ENCODE assay signal across 11 cellular contexts in genomic region chr3:188687389-188687788, GRCh38.
DNase-seq lines count a peak whose midpoint lies in the region; ATAC-seq, FAIRE-seq and TF ChIP-seq lines count a peak whose summit lies in the region.
"Had no signal": no experiment of that assay in that cellular context is flagged by ENCODE, and none has a peak within 500 bp of the region (broad histone marks: within the 10 kb centered on the region; RNA-seq: fewer than 3 reads in every experiment).

No MANE protein-coding gene starts in this region.

- no peaks in the 10 kb centered on the region for H3K27me3 Mint-ChIP-seq in naive thymus-derived CD4-positive, alpha-beta T cell
- no peaks in the 10 kb centered on the region for H3K27me3 Mint-ChIP-seq in activated CD8-positive, alpha-beta T cell treated with anti-CD3 and anti-CD28 coated beads for 36 hours
- H3K27me3 Mint-ChIP-seq: effector memory CD8-positive, alpha-beta T cell had no signal

- H3K27me3 ChIP-seq in DOHH2 (ENCODE audit: control insufficient read depth, low read length) (no peaks in the 10 kb centered on the region), bronchial epithelial cell (ENCODE audit: control insufficient read depth, insufficient read depth, low read length) (no peaks in the 10 kb centered on the region), Peyer's patch (no peaks in the 10 kb centered on the region)
- H3K27me3 ChIP-seq in naive thymus-derived CD4-positive, alpha-beta T cell (ENCODE audit: control insufficient read depth in 2 of 2, insufficient read depth in 2 of 2, low read length in 2 of 2) = no peaks in the 10 kb centered on the region

- peak; percentile 69 for ATAC-seq in naive thymus-derived CD4-positive, alpha-beta T cell
- ATAC-seq in GM21381 (IDR thresholded peaks at IDR 0.05; ENCODE audit: unreplicated experiment) = no peak
- ATAC-seq in activated CD8-positive, alpha-beta T cell treated with anti-CD3 and anti-CD28 coated beads for 36 hours = no peak
- ATAC-seq: effector memory CD8-positive, alpha-beta T cell had no signal

- peaks cover 4% of the 10 kb centered on the region; the same call in 1 of the 2 replicates for H3K79me2 ChIP-seq in DOHH2 (ENCODE audit: control insufficient read depth, low read length)

- H3K4me1 Mint-ChIP-seq in naive thymus-derived CD4-positive, alpha-beta T cell = peaks cover 0 to 13% (median 6%) of the 10 kb centered on the region in 7 donors
- H3K4me1 Mint-ChIP-seq in activated CD8-positive, alpha-beta T cell treated with anti-CD3 and anti-CD28 coated beads for 36 hours (ENCODE audit: low read depth) = peaks cover 31% of the 10 kb centered on the region

- CTCF ChIA-PET in naive thymus-derived CD4-positive, alpha-beta T cell (lab: Charles Lee) = no interaction called here
- CTCF ChIA-PET in activated CD8-positive, alpha-beta T cell treated with anti-CD3 and anti-CD28 coated beads for 36 hours (lab: Charles Lee) = interaction anchor here (1.0 kb wide), 1 partner anchor 354 kb away, joined by 3 read pairs; no protein-coding TSS in a partner anchor

- POLR2A ChIA-PET in naive thymus-derived CD4-positive, alpha-beta T cell (lab: Charles Lee) = interaction anchor here (0.6 kb wide), 1 partner anchor 10 kb away, joined by 3 read pairs; no protein-coding TSS in a partner anchor
- POLR2A ChIA-PET in activated CD8-positive, alpha-beta T cell treated with anti-CD3 and anti-CD28 coated beads for 36 hours (lab: Charles Lee) = no interaction called here

- no peak overlapping the region for H3K4me3 Mint-ChIP-seq in naive thymus-derived CD4-positive, alpha-beta T cell
- H3K4me3 Mint-ChIP-seq in activated CD8-positive, alpha-beta T cell treated with anti-CD3 and anti-CD28 coated beads for 36 hours = no peak overlapping the region
- H3K4me3 Mint-ChIP-seq: effector memory CD8-positive, alpha-beta T cell; mesothelial cell of epicardium had no signal

- TF ChIP-seq POLR2A in Peyer's patch (IDR thresholded peaks at IDR 0.05) = no peak

- H3K9me2 ChIP-seq in DOHH2 (replicated peaks; ENCODE audit: control insufficient read depth, low read length) = no peaks in the 10 kb centered on the region

- DNase-seq in MV-4-11 (lab: John Stamatoyannopoulos, UW) (peak; percentile 49), bronchial epithelial cell (ENCODE audit: low read depth) (peak; percentile 51), Peyer's patch (no peak), OCI-M1 (lab: John Stamatoyannopoulos, UW) (no peak)
- no peak for DNase-seq in naive thymus-derived CD4-positive, alpha-beta T cell
- no peak for DNase-seq in activated CD8-positive, alpha-beta T cell treated with anti-CD3 and anti-CD28 coated beads for 36 hours
- DNase-seq: effector memory CD8-positive, alpha-beta T cell; stimulated activated CD4-positive, alpha-beta T cell treated with anti-CD3 and anti-CD28 coated beads, Interleukin-4, amount 100 ng/mL, for 4 hours had no signal

- no peak for FAIRE-seq in bronchial epithelial cell (lab: Jason Lieb, UNC)

- H3K36me3 Mint-ChIP-seq in naive thymus-derived CD4-positive, alpha-beta T cell = peaks cover 0 to 10% (median 0%) of the 10 kb centered on the region in 5 donors
- no peaks in the 10 kb centered on the region for H3K36me3 Mint-ChIP-seq in activated CD8-positive, alpha-beta T cell treated with anti-CD3 and anti-CD28 coated beads for 36 hours (ENCODE audit: low read depth)
- H3K36me3 Mint-ChIP-seq: mesothelial cell of epicardium had no signal

- intact Hi-C loops in naive thymus-derived CD4-positive, alpha-beta T cell (cut with micrococcal nuclease) = no loop called here
- intact Hi-C loops in activated CD8-positive, alpha-beta T cell treated with anti-CD3 and anti-CD28 coated beads for 36 hours (cut with micrococcal nuclease) = no loop called here

- H3K27ac ChIP-seq in DOHH2 (ENCODE audit: low read depth, low read length) (no peak overlapping the region), Peyer's patch (no peak overlapping the region)
- H3K27ac ChIP-seq in naive thymus-derived CD4-positive, alpha-beta T cell (ENCODE audit: low read depth, low read length) = no peak overlapping the region

- peaks cover 6% of the 10 kb centered on the region; the same call in 1 of the 2 replicates for H3F3A ChIP-seq in DOHH2 (ENCODE audit: control insufficient read depth, insufficient read depth)

- TF ChIP-seq CTCF in DOHH2 (IDR thresholded peaks at IDR 0.05; ENCODE audit: low read depth, low read length, poor library complexity, severe bottlenecking) (no peak), bronchial epithelial cell (IDR thresholded peaks at IDR 0.05; ENCODE audit: insufficient read depth, low read length, severe bottlenecking) (no peak), Peyer's patch (IDR thresholded peaks at IDR 0.05) (no peak)
- TF ChIP-seq CTCF in activated CD8-positive, alpha-beta T cell treated with anti-CD3 and anti-CD28 coated beads for 36 hours (IDR thresholded peaks at IDR 0.05) = no peak

- H3K9me3 ChIP-seq in DOHH2 (ENCODE audit: control insufficient read depth, insufficient read depth, low read length) (no peaks in the 10 kb centered on the region), Peyer's patch (no peaks in the 10 kb centered on the region)
- H3K9me3 ChIP-seq in naive thymus-derived CD4-positive, alpha-beta T cell (ENCODE audit: control insufficient read depth in 2 of 3, low read length in 3 of 3) = no peaks in the 10 kb centered on the region

- 0 out of 2 replicates have a peak overlapping the region, but pooled peaks have one; percentile 39 for H3K4me2 ChIP-seq in DOHH2 (ENCODE audit: low read length)

- no peak overlapping the region for H3K27ac Mint-ChIP-seq in naive thymus-derived CD4-positive, alpha-beta T cell
- H3K27ac Mint-ChIP-seq in activated CD8-positive, alpha-beta T cell treated with anti-CD3 and anti-CD28 coated beads for 36 hours = no peak overlapping the region
- H3K27ac Mint-ChIP-seq: effector memory CD8-positive, alpha-beta T cell; mesothelial cell of epicardium had no signal

- H3K4me3 ChIP-seq in DOHH2 (ENCODE audit: low read length) (no peak overlapping the region), bronchial epithelial cell (ENCODE audit: low read depth, low read length) (no peak overlapping the region), Peyer's patch (no peak overlapping the region)
- no peak overlapping the region for H3K4me3 ChIP-seq in naive thymus-derived CD4-positive, alpha-beta T cell (ENCODE audit: low read length)

- H3K9me3 Mint-ChIP-seq in naive thymus-derived CD4-positive, alpha-beta T cell = peaks cover 0 to 2% (median 0%) of the 10 kb centered on the region in 11 donors
- no peaks in the 10 kb centered on the region for H3K9me3 Mint-ChIP-seq in activated CD8-positive, alpha-beta T cell treated with anti-CD3 and anti-CD28 coated beads for 36 hours
- H3K9me3 Mint-ChIP-seq: effector memory CD8-positive, alpha-beta T cell had no signal

- H4K20me1 ChIP-seq in DOHH2 (ENCODE audit: control insufficient read depth, insufficient read depth, low read depth, low read length) = no peaks in the 10 kb centered on the region

- H3K36me3 ChIP-seq in DOHH2 (ENCODE audit: control insufficient read depth, low read length) (no peaks in the 10 kb centered on the region; the same call in 1 of the 2 replicates), bronchial epithelial cell (ENCODE audit: control insufficient read depth, insufficient read depth, low read length) (no peaks in the 10 kb centered on the region), Peyer's patch (no peaks in the 10 kb centered on the region)
- no peaks in the 10 kb centered on the region for H3K36me3 ChIP-seq in naive thymus-derived CD4-positive, alpha-beta T cell (ENCODE audit: control insufficient read depth in 2 of 3, insufficient read depth in 3 of 3, low read length in 3 of 3)

- H3K4me1 ChIP-seq in DOHH2 (ENCODE audit: control insufficient read depth, low read length) (peaks cover 70% of the 10 kb centered on the region), Peyer's patch (peaks cover 0 to 14% (median 0%) of the 10 kb centered on the region in 4 donors)
- no peaks in the 10 kb centered on the region for H3K4me1 ChIP-seq in naive thymus-derived CD4-positive, alpha-beta T cell (ENCODE audit: control insufficient read depth in 2 of 2, insufficient read depth in 2 of 2, low read length in 2 of 2)

Comparison
In these comparisons a context has a peak if more than half of its experiments do, and no peak if none do; other contexts are left out.
1. DNase-seq: peak in MV-4-11 (single experiment) and bronchial epithelial cell (single experiment); none in naive thymus-derived CD4-positive, alpha-beta T cell (0 of 9), activated CD8-positive, alpha-beta T cell treated with anti-CD3 and anti-CD28 coated beads for 36 hours (single experiment), Peyer's patch (0 of 3) and OCI-M1 (single experiment).